Comparison of ENCODE assay signal across 1 cellular context in genomic region chr11:78079232-78080083, GRCh38.
TF ChIP-seq lines count a peak whose summit lies in the region.

Gene NDUFC2 (minus strand): TSS chr11:78079862. CDS start chr11:78079744, 118 bp downstream.

TF ChIP-seq in HEK293, 187 proteins besides CTCF, POLR2A, EP300 and RAD21 (continued from another document and continues in another):
- 0 out of 2 replicates have a peak, but pooled peaks have one; percentile 35 for TF ChIP-seq REST (tag by site-specific recombination; IDR thresholded peaks at IDR 0.05)
- 0 out of 2 replicates have a peak, but pooled peaks have one; percentile 33 for TF ChIP-seq KLF10 (tag by site-specific recombination; IDR thresholded peaks at IDR 0.05)
- TF ChIP-seq IKZF3 (tag by site-specific recombination; IDR thresholded peaks at IDR 0.05): 0 out of 2 replicates have a peak, but pooled peaks have one; percentile 49
- peak; percentile 67 for TF ChIP-seq ZNF513 (tag by site-specific recombination; IDR thresholded peaks at IDR 0.05)
- TF ChIP-seq ZNF645 (tag by site-specific recombination; IDR thresholded peaks at IDR 0.05): no peak
- TF ChIP-seq GLI4 (tag by site-specific recombination; IDR thresholded peaks at IDR 0.05): peak; percentile 85; the same call in 1 of the 2 replicates
- TF ChIP-seq ZBTB48 (tag by site-specific recombination; IDR thresholded peaks at IDR 0.05): peak; percentile 34; the same call in 1 of the 2 replicates
- 0 out of 2 replicates have a peak, but pooled peaks have one; percentile 27 for TF ChIP-seq ZBTB10 (tag by site-specific recombination; IDR thresholded peaks at IDR 0.05)
- TF ChIP-seq SP3 (tag by site-specific recombination; IDR thresholded peaks at IDR 0.05): peak; percentile 55; the same call in 1 of the 2 replicates
- peak; percentile 81 for TF ChIP-seq ZNF2 (tag by site-specific recombination; IDR thresholded peaks at IDR 0.05)
- peak; percentile 39; the same call in 1 of the 2 replicates for TF ChIP-seq ZBTB6 (tag by site-specific recombination; IDR thresholded peaks at IDR 0.05)
- 0 out of 2 replicates have a peak, but pooled peaks have one; percentile 32 for TF ChIP-seq ZNF221 (tag by site-specific recombination; IDR thresholded peaks at IDR 0.05; ENCODE audit: borderline replicate concordance)
- peak; percentile 92 for TF ChIP-seq ZBTB26 (tag by site-specific recombination; optimal IDR thresholded peaks at IDR 0.05)
- peak; percentile 97 for TF ChIP-seq ZBTB17 (tag by site-specific recombination; IDR thresholded peaks at IDR 0.05)
- TF ChIP-seq KLF17 (tag by site-specific recombination; IDR thresholded peaks at IDR 0.05): peak; percentile 79
- peak; percentile 65 for TF ChIP-seq YY1 (tag by site-specific recombination; IDR thresholded peaks at IDR 0.05)
- no peak for TF ChIP-seq ZNF707 (tag by site-specific recombination; IDR thresholded peaks at IDR 0.05)
- TF ChIP-seq ZNF600 (tag by site-specific recombination; IDR thresholded peaks at IDR 0.05): peak; percentile 89
- TF ChIP-seq SCRT2 (tag by site-specific recombination; IDR thresholded peaks at IDR 0.05): peak; percentile 94
- peak; percentile 59 for TF ChIP-seq ZEB2 (tag by site-specific recombination; IDR thresholded peaks at IDR 0.05)
- TF ChIP-seq ZNF501 (tag by site-specific recombination; IDR thresholded peaks at IDR 0.05): peak; percentile 88; the same call in 1 of the 2 replicates
- TF ChIP-seq ZFP69B (tag by site-specific recombination; IDR thresholded peaks at IDR 0.05): peak; percentile 78
- peak; percentile 71 for TF ChIP-seq TSHZ1 (tag by site-specific recombination; IDR thresholded peaks at IDR 0.05; ENCODE audit: borderline replicate concordance)
- TF ChIP-seq BCL11B (tag by site-specific recombination; IDR thresholded peaks at IDR 0.05; ENCODE audit: low read depth): peak; percentile 61; the same call in 1 of the 2 replicates
- TF ChIP-seq ZNF580 (tag by site-specific recombination; IDR thresholded peaks at IDR 0.05): peak; percentile 88
- TF ChIP-seq KLF16 (tag by site-specific recombination; IDR thresholded peaks at IDR 0.05): peak; percentile 92
- TF ChIP-seq ZNF211 (tag by site-specific recombination; IDR thresholded peaks at IDR 0.05; ENCODE audit: low read depth): no peak
- TF ChIP-seq ZNF146 (tag by site-specific recombination; IDR thresholded peaks at IDR 0.05): 0 out of 2 replicates have a peak, but pooled peaks have one; percentile 17
- TF ChIP-seq ZNF449 (tag by site-specific recombination; IDR thresholded peaks at IDR 0.05): peak; percentile 65; the same call in 1 of the 2 replicates
- TF ChIP-seq ZSCAN30 (tag by site-specific recombination; IDR thresholded peaks at IDR 0.05): peak; percentile 90; the same call in 1 of the 2 replicates
- TF ChIP-seq ZNF768 (tag by site-specific recombination; IDR thresholded peaks at IDR 0.05): 0 out of 2 replicates have a peak, but pooled peaks have one; percentile 16
- no peak for TF ChIP-seq ZNF776 (tag by site-specific recombination; IDR thresholded peaks at IDR 0.05; ENCODE audit: borderline replicate concordance)
- peak; percentile 80 for TF ChIP-seq PBX3 (CRISPR knock-in tag; IDR thresholded peaks at IDR 0.05)
- TF ChIP-seq ZNF623 (tag by site-specific recombination; IDR thresholded peaks at IDR 0.05): no peak
- peak; percentile 94 for TF ChIP-seq ZFP37 (tag by site-specific recombination; IDR thresholded peaks at IDR 0.05)
- TF ChIP-seq TCF7L2 (IDR thresholded peaks at IDR 0.05; ENCODE audit: borderline replicate concordance, low read depth, low read length): no peak
- TF ChIP-seq ZNF670 (tag by site-specific recombination; IDR thresholded peaks at IDR 0.05; ENCODE audit: low read depth): no peak
- TF ChIP-seq ZNF626 (tag by site-specific recombination; IDR thresholded peaks at IDR 0.05): 0 out of 2 replicates have a peak, but pooled peaks have one; percentile 66
- no peak for TF ChIP-seq ZNF214 (tag by site-specific recombination; IDR thresholded peaks at IDR 0.05; ENCODE audit: borderline replicate concordance)
- peak; percentile 58; the same call in 1 of the 2 replicates for TF ChIP-seq ZBTB7A (tag by site-specific recombination; IDR thresholded peaks at IDR 0.05; ENCODE audit: low read depth)
